In genomic region chr2:110955045-110955444, GRCh38 we compare ENCODE assay signal across 20 cellular contexts.
DNase-seq lines count a peak whose midpoint lies in the region; ATAC-seq, FAIRE-seq and TF ChIP-seq lines count a peak whose summit lies in the region.
"Had no signal": no experiment of that assay in that cellular context is flagged by ENCODE, and none has a peak within 500 bp of the region (broad histone marks: within the 10 kb centered on the region; RNA-seq: fewer than 3 reads in every experiment).

No MANE protein-coding gene starts in this region.

- H3K36me3 Mint-ChIP-seq in GM23338 (ENCODE audit: low read depth) (no peaks in the 10 kb centered on the region), neural progenitor cell (no peaks in the 10 kb centered on the region), glutamatergic neuron (ENCODE audit: unreplicated experiment) (no peaks in the 10 kb centered on the region)
- no peaks in the 10 kb centered on the region for H3K36me3 Mint-ChIP-seq in activated naive CD8-positive, alpha-beta T cell treated with anti-CD3 and anti-CD28 coated beads for 36 hours
- H3K36me3 Mint-ChIP-seq: CD14-positive monocyte; CD4-positive, alpha-beta memory T cell had no signal

- no peak overlapping the region for H3K9ac ChIP-seq in K562 (ENCODE audit: insufficient read depth in 1 of 2, low read depth in 2 of 2, low read length in 2 of 2)
- H3K9ac ChIP-seq in neural progenitor cell = no peak overlapping the region
- H3K9ac ChIP-seq: BLaER1, GM23248 had no signal

- intact Hi-C loops in K562 (cut with micrococcal nuclease) (no loop called here), thyroid gland (cut with DNase I) (no loop called here)

- no peak overlapping the region for H3K4me3 Mint-ChIP-seq in GM23338
- no peak overlapping the region for H3K4me3 Mint-ChIP-seq in neural progenitor cell
- no peak overlapping the region for H3K4me3 Mint-ChIP-seq in glutamatergic neuron (ENCODE audit: unreplicated experiment)
- no peak overlapping the region for H3K4me3 Mint-ChIP-seq in activated naive CD8-positive, alpha-beta T cell treated with anti-CD3 and anti-CD28 coated beads for 36 hours
- H3K4me3 Mint-ChIP-seq: CD14-positive monocyte; CD4-positive, alpha-beta memory T cell had no signal

- DNase-seq in GM23338 (ENCODE audit: low spot score) (no peak), K562 (ENCODE audit: extremely low read depth in 1 of 4, low spot score in 3 of 4) (no peak), neural progenitor cell (ENCODE audit: low spot score) (no peak), thyroid gland (no peak), glutamatergic neuron (no peak), DMS153 (lab: John Stamatoyannopoulos, UW) (no peak)
- DNase-seq in activated naive CD8-positive, alpha-beta T cell treated with anti-CD3 and anti-CD28 coated beads for 36 hours = no peak
- DNase-seq: CD4-positive, alpha-beta memory T cell; DMS79 treated with DMSO at 0.1 percent for 48 hours; EL; GM23248; HCEC 1CT; IMR-90; KBM-7 had no signal

- no peaks in the 10 kb centered on the region for H3K27me3 Mint-ChIP-seq in GM23338 (ENCODE audit: insufficient read depth, low read depth, poor library complexity)
- peaks cover 2% of the 10 kb centered on the region for H3K27me3 Mint-ChIP-seq in neural progenitor cell (ENCODE audit: insufficient read depth, low read depth)
- H3K27me3 Mint-ChIP-seq in glutamatergic neuron (ENCODE audit: unreplicated experiment) = no peaks in the 10 kb centered on the region
- H3K27me3 Mint-ChIP-seq in activated naive CD8-positive, alpha-beta T cell treated with anti-CD3 and anti-CD28 coated beads for 36 hours = no peaks in the 10 kb centered on the region

- H2AFZ ChIP-seq in GM23338 = no peak overlapping the region
- H2AFZ ChIP-seq in K562 (ENCODE audit: low read depth, low read length) = no peak overlapping the region
- peak overlapping the region; percentile 76 for H2AFZ ChIP-seq in neural progenitor cell (replicated peaks)
- H2AFZ ChIP-seq: GM23248 had no signal

- H3K4me2 ChIP-seq in GM23338 (no peak overlapping the region), K562 (ENCODE audit: insufficient read depth, low read length) (no peak overlapping the region), neural progenitor cell (peak overlapping the region; percentile 0)
- H3K4me2 ChIP-seq: BLaER1 had no signal

- H3K79me2 ChIP-seq in GM23338 (replicated peaks; ENCODE audit: insufficient read depth) (no peaks in the 10 kb centered on the region), K562 (ENCODE audit: control insufficient read depth, insufficient read depth, low read length) (no peaks in the 10 kb centered on the region), neural progenitor cell (ENCODE audit: low read depth) (no peaks in the 10 kb centered on the region)

- H3K4me1 Mint-ChIP-seq in GM23338 (peaks cover 14% of the 10 kb centered on the region), neural progenitor cell (peaks cover 10% of the 10 kb centered on the region), glutamatergic neuron (ENCODE audit: low read depth, unreplicated experiment) (peaks cover 4% of the 10 kb centered on the region)
- H3K4me1 Mint-ChIP-seq in activated naive CD8-positive, alpha-beta T cell treated with anti-CD3 and anti-CD28 coated beads for 36 hours = no peaks in the 10 kb centered on the region
- H3K4me1 Mint-ChIP-seq: CD4-positive, alpha-beta memory T cell had no signal

- BruUV-seq in K562 (replicated peaks; lab: Mats Ljungman, UMichigan) = no TSS peak

- no peak for TF ChIP-seq CTCF in GM23338 (conservative IDR thresholded peaks at IDR 0.05; ENCODE audit: low read depth in 2 of 2)
- no peak for TF ChIP-seq CTCF in K562 (IDR thresholded peaks at IDR 0.05 in 2 of 3, conservative IDR thresholded peaks at IDR 0.05 in 1 of 3; ENCODE audit: insufficient read depth in 2 of 3, low read depth in 1 of 3, low read length in 3 of 3)
- TF ChIP-seq CTCF in neural progenitor cell (IDR thresholded peaks at IDR 0.05) = no peak
- no peak for TF ChIP-seq CTCF in thyroid gland (IDR thresholded peaks at IDR 0.05)
- no peak for TF ChIP-seq CTCF in glutamatergic neuron (IDR thresholded peaks at IDR 0.05; ENCODE audit: partially characterized antibody, unreplicated experiment)

- in situ Hi-C loops in K562 (cut with MboI) = no loop called here

- TF ChIP-seq RAD21 in K562 (CRISPR knock-in tag; conservative IDR thresholded peaks at IDR 0.05 in 1 of 2, IDR thresholded peaks at IDR 0.05 in 1 of 2) = no peak

- H3K4me3 ChIP-seq in GM23338 (no peak overlapping the region), K562 (no peak overlapping the region), neural progenitor cell (no peak overlapping the region), thyroid gland (replicated peaks in 1 of 3) (no peak overlapping the region)
- H3K4me3 ChIP-seq: BLaER1, GM12878, GM23248 had no signal

- no peaks in the 10 kb centered on the region for H4K20me1 ChIP-seq in GM23338 (replicated peaks; ENCODE audit: insufficient read depth)
- H4K20me1 ChIP-seq in K562 (replicated peaks; ENCODE audit: control insufficient read depth, insufficient read depth, low read length) = no peaks in the 10 kb centered on the region
- H4K20me1 ChIP-seq in neural progenitor cell (ENCODE audit: low read depth) = no peaks in the 10 kb centered on the region
- H4K20me1 ChIP-seq: BLaER1 had no signal

- H3K9me3 Mint-ChIP-seq in GM23338 (no peaks in the 10 kb centered on the region), neural progenitor cell (no peaks in the 10 kb centered on the region), glutamatergic neuron (ENCODE audit: unreplicated experiment) (peaks cover 1% of the 10 kb centered on the region)
- H3K9me3 Mint-ChIP-seq in activated naive CD8-positive, alpha-beta T cell treated with anti-CD3 and anti-CD28 coated beads for 36 hours = no peaks in the 10 kb centered on the region

- H3K36me3 ChIP-seq in GM23338 (ENCODE audit: insufficient read depth) (no peaks in the 10 kb centered on the region), K562 (ENCODE audit: control insufficient read depth, insufficient read depth, low read length) (no peaks in the 10 kb centered on the region), neural progenitor cell (no peaks in the 10 kb centered on the region), thyroid gland (no peaks in the 10 kb centered on the region)
- H3K36me3 ChIP-seq: BLaER1 had no signal

- FAIRE-seq in K562 (lab: Jason Lieb, UNC) = no peak
- FAIRE-seq: A204.1, GM12878, H54 had no signal

- H3K4me1 ChIP-seq in GM23338 (ENCODE audit: insufficient read depth) (0 out of 2 replicates have a peak, but pooled peaks cover 3% of the 10 kb centered on the region), K562 (replicated peaks in 1 of 2; ENCODE audit: control insufficient read depth in 2 of 2, insufficient read depth in 2 of 2, low read length in 2 of 2) (no peaks in the 10 kb centered on the region), neural progenitor cell (peaks cover 11% of the 10 kb centered on the region), thyroid gland (peaks cover 7 to 8% of the 10 kb centered on the region in 2 donors)

- POLR2A ChIA-PET in K562 (lab: Yijun Ruan, JAX) = interaction anchor here (1.4 kb wide), 1 partner anchor 16 kb away, joined by 4 read pairs; no protein-coding TSS in a partner anchor

- ATAC-seq in GM23338 (peak; percentile 75), K562 (no peak)
- ATAC-seq: GM12878 had no signal

- H3K9me1 ChIP-seq in K562 (ENCODE audit: control insufficient read depth, insufficient read depth, low read length) = no peaks in the 10 kb centered on the region

- H3K27me3 ChIP-seq in GM23338 (ENCODE audit: insufficient read depth) (no peaks in the 10 kb centered on the region), K562 (ENCODE audit: control insufficient read depth in 2 of 2, insufficient read depth in 2 of 2, low read length in 2 of 2) (peaks cover 5 to 38% of the 10 kb centered on the region in 2 experiments), neural progenitor cell (no peaks in the 10 kb centered on the region), thyroid gland (no peaks in the 10 kb centered on the region)
- H3K27me3 ChIP-seq: BLaER1 had no signal

- no peak for TF ChIP-seq EP300 in K562 (IDR thresholded peaks at IDR 0.05; ENCODE audit: low read length)

- TF ChIP-seq POLR2A in K562 (conservative IDR thresholded peaks at IDR 0.05) (no peak), thyroid gland (IDR thresholded peaks at IDR 0.05) (no peak)

- 3% methylated on average over 2 of the region's 2 CpGs for WGBS in K562 (ENCODE audit: insufficient coverage, low coverage, missing lambda C conversion rate)
- 70 to 78% methylated on average over 2 of the region's 2 CpGs for WGBS in thyroid gland, 2 donors

- no peaks in the 10 kb centered on the region for H3K9me2 ChIP-seq in GM23338 (ENCODE audit: insufficient read depth)

- H3K9me3 ChIP-seq in K562 (replicated peaks; ENCODE audit: control insufficient read depth, insufficient read depth, low read depth, low read length) = no peaks in the 10 kb centered on the region
- no peaks in the 10 kb centered on the region for H3K9me3 ChIP-seq in neural progenitor cell (ENCODE audit: low read depth)
- no peaks in the 10 kb centered on the region for H3K9me3 ChIP-seq in thyroid gland
- H3K9me3 ChIP-seq: BLaER1 had no signal

- no peaks in the 10 kb centered on the region for H3F3A ChIP-seq in GM23338 (replicated peaks; ENCODE audit: low read depth)
- H3F3A ChIP-seq in neural progenitor cell (ENCODE audit: low read depth) = no peaks in the 10 kb centered on the region

- H3K27ac ChIP-seq in GM23338 (ENCODE audit: low read depth) (no peak overlapping the region), K562 (ENCODE audit: extremely low read depth, low read depth, low read length) (no peak overlapping the region), neural progenitor cell (no peak overlapping the region), thyroid gland (peak overlapping the region; percentile 18 to 54 (median 26))
- H3K27ac ChIP-seq: BLaER1, GM23248, HL-60 had no signal

- CTCF ChIA-PET in K562 (lab: Yijun Ruan, JAX; ENCODE audit: low intra/inter-chr PET ratio) = no interaction called here

- H3K27ac Mint-ChIP-seq in GM23338 (no peak overlapping the region), neural progenitor cell (no peak overlapping the region), glutamatergic neuron (ENCODE audit: unreplicated experiment) (no peak overlapping the region)
- H3K27ac Mint-ChIP-seq in activated naive CD8-positive, alpha-beta T cell treated with anti-CD3 and anti-CD28 coated beads for 36 hours = no peak overlapping the region
- H3K27ac Mint-ChIP-seq: CD14-positive monocyte; CD4-positive, alpha-beta memory T cell had no signal

Comparison
In these comparisons a context has a peak if more than half of its experiments do, and no peak if none do; other contexts are left out.
1. H3K27ac ChIP-seq: peak in thyroid gland (3 of 3); none in GM23338 (single experiment), K562 (single experiment) and neural progenitor cell (single experiment).